In genomic region chr10:73950155-73950554, GRCh38 we compare ENCODE assay signal across 1 cellular context.
TF ChIP-seq lines count a peak whose summit lies in the region.

No MANE protein-coding gene starts in this region.

TF ChIP-seq in WTC11, 78 proteins besides CTCF, POLR2A, EP300 and RAD21 (continued from another document):
- TF ChIP-seq ATF6 (CRISPR knock-in tag; IDR thresholded peaks at IDR 0.05), result no peak
- TF ChIP-seq E2F4 (CRISPR knock-in tag; IDR thresholded peaks at IDR 0.05; ENCODE audit: borderline replicate concordance, low read depth), result no peak
- no peak for TF ChIP-seq ZMAT4 (CRISPR knock-in tag; IDR thresholded peaks at IDR 0.05)
- TF ChIP-seq ZNF425 (CRISPR knock-in tag; conservative IDR thresholded peaks at IDR 0.05), result no peak
- TF ChIP-seq FOXP4 (CRISPR knock-in tag; IDR thresholded peaks at IDR 0.05), result no peak
- no peak for TF ChIP-seq CDX4 (CRISPR knock-in tag; IDR thresholded peaks at IDR 0.05; ENCODE audit: borderline replicate concordance)
- no peak for TF ChIP-seq KAT7 (CRISPR knock-in tag; IDR thresholded peaks at IDR 0.05; ENCODE audit: borderline replicate concordance)
- no peak for TF ChIP-seq PRRX2 (CRISPR knock-in tag; IDR thresholded peaks at IDR 0.05)
- TF ChIP-seq ZNF232 (CRISPR knock-in tag; IDR thresholded peaks at IDR 0.05), result no peak
